8 cellular contexts compared by ENCODE assay signal in genomic region chr11:116312560-116313340, GRCh38.
DNase-seq lines count a peak whose midpoint lies in the region; ATAC-seq, FAIRE-seq and TF ChIP-seq lines count a peak whose summit lies in the region.

No MANE protein-coding gene starts in this region.

- H3K4me2 ChIP-seq in osteoblast (ENCODE audit: insufficient read depth, low read length): no peak overlapping the region

- no peaks in the 10 kb centered on the region for H3K36me3 Mint-ChIP-seq in CD8-positive, alpha-beta T cell

- no peaks in the 10 kb centered on the region for H3K36me3 ChIP-seq in osteoblast (ENCODE audit: insufficient read depth, low read length)
- H3K36me3 ChIP-seq in CD8-positive, alpha-beta T cell (ENCODE audit: insufficient read depth, low read length): no peaks in the 10 kb centered on the region

- no peak overlapping the region for H3K27ac Mint-ChIP-seq in CD8-positive, alpha-beta T cell

- no peaks in the 10 kb centered on the region for H3K9me3 ChIP-seq in osteoblast (ENCODE audit: low read depth, low read length)
- no peaks in the 10 kb centered on the region for H3K9me3 ChIP-seq in CD8-positive, alpha-beta T cell (ENCODE audit: low read length)

- H3K9me3 Mint-ChIP-seq in CD8-positive, alpha-beta T cell: no peaks in the 10 kb centered on the region

- no peaks in the 10 kb centered on the region for H3K79me2 ChIP-seq in osteoblast (ENCODE audit: insufficient read depth, low read length)

- no peak overlapping the region for H3K27ac ChIP-seq in osteoblast (ENCODE audit: low read depth, low read length)
- no peak overlapping the region for H3K27ac ChIP-seq in CD8-positive, alpha-beta T cell (ENCODE audit: low read depth, low read length)

- no peak overlapping the region for H2AFZ ChIP-seq in osteoblast (ENCODE audit: low read length)

- no peaks in the 10 kb centered on the region for H3K4me1 Mint-ChIP-seq in CD8-positive, alpha-beta T cell (ENCODE audit: low read depth)

- intact Hi-C loops in CD8-positive, alpha-beta T cell (cut with DNase I, micrococcal nuclease): no loop called here

- no peaks in the 10 kb centered on the region for H4K20me1 ChIP-seq in osteoblast (ENCODE audit: insufficient read depth, low read length)

- H3K27me3 Mint-ChIP-seq in CD8-positive, alpha-beta T cell (ENCODE audit: low read depth): peaks cover 18% of the 10 kb centered on the region

- no peak for ATAC-seq in GM18520 (IDR thresholded peaks at IDR 0.05; ENCODE audit: unreplicated experiment)
- no peak for ATAC-seq in HG03432 (IDR thresholded peaks at IDR 0.05; ENCODE audit: unreplicated experiment)
- no peak for ATAC-seq in CD8-positive, alpha-beta T cell

- FAIRE-seq in RCC 7860 (lab: Jason Lieb, UNC): no peak

- TF ChIP-seq CTCF in HFF-Myc (IDR thresholded peaks at IDR 0.05; ENCODE audit: low read depth, low read length, missing control alignments) (no peak), osteoblast (IDR thresholded peaks at IDR 0.05; ENCODE audit: extremely low read depth, low read depth, low read length) (no peak)
- no peak for TF ChIP-seq CTCF in CD8-positive, alpha-beta T cell (IDR thresholded peaks at IDR 0.05)

- DNase-seq in HFF-Myc (ENCODE audit: extremely low read depth, low read depth) (peak; percentile 2), RCC 7860 (ENCODE audit: low spot score) (peak; percentile 42), glomerular endothelial cell (ENCODE audit: extremely low read depth, low read depth, low spot score) (peak; percentile 10), retina (peak; percentile 89), osteoblast (ENCODE audit: insufficient read length, low spot score, missing footprints) (no peak)
- DNase-seq in CD8-positive, alpha-beta T cell: no peak

- POLR2A ChIA-PET in CD8-positive, alpha-beta T cell (lab: Charles Lee): no interaction called here

- H3K4me1 ChIP-seq in osteoblast (ENCODE audit: insufficient read depth, low read length): no peaks in the 10 kb centered on the region
- H3K4me1 ChIP-seq in CD8-positive, alpha-beta T cell (ENCODE audit: insufficient read depth, low read length): no peaks in the 10 kb centered on the region

- H3K4me3 ChIP-seq in HFF-Myc (replicated peaks; ENCODE audit: low read depth, low read length): no peak overlapping the region
- H3K4me3 ChIP-seq in osteoblast (ENCODE audit: insufficient read depth, low read length): no peak overlapping the region
- no peak overlapping the region for H3K4me3 ChIP-seq in CD8-positive, alpha-beta T cell (ENCODE audit: low read depth, low read length)

- H3K4me3 Mint-ChIP-seq in CD8-positive, alpha-beta T cell: no peak overlapping the region

- H3K27me3 ChIP-seq in osteoblast (ENCODE audit: insufficient read depth, low read length): no peaks in the 10 kb centered on the region
- H3K27me3 ChIP-seq in CD8-positive, alpha-beta T cell (ENCODE audit: insufficient read depth, low read length): no peaks in the 10 kb centered on the region

- CTCF ChIA-PET in CD8-positive, alpha-beta T cell (lab: Charles Lee): no interaction called here

Comparison
In these comparisons a context has a peak if more than half of its experiments do, and no peak if none do; other contexts are left out.
1. DNase-seq: peak in HFF-Myc (single experiment), RCC 7860 (single experiment), glomerular endothelial cell (single experiment) and retina (single experiment); none in osteoblast (single experiment) and CD8-positive, alpha-beta T cell (0 of 7).